In genomic region chr14:24184104-24184970, GRCh38 we compare ENCODE assay signal across 1 cellular context.
TF ChIP-seq lines count a peak whose summit lies in the region.

No MANE protein-coding gene starts in this region.

TF ChIP-seq in HepG2, 621 proteins besides CTCF, POLR2A, EP300 and RAD21 (continues in another document):
- TF ChIP-seq FOXK2 (IDR thresholded peaks at IDR 0.05), result no peak
- no peak for TF ChIP-seq MAF1 (CRISPR knock-in tag; IDR thresholded peaks at IDR 0.05; ENCODE audit: borderline replicate concordance)
- TF ChIP-seq E2F5 (CRISPR knock-in tag; conservative IDR thresholded peaks at IDR 0.05), result no peak
- no peak for TF ChIP-seq ATAD3A (CRISPR knock-in tag; IDR thresholded peaks at IDR 0.05)
- TF ChIP-seq ZNF780A (CRISPR knock-in tag; IDR thresholded peaks at IDR 0.05), result no peak
- TF ChIP-seq TBL1XR1 (IDR thresholded peaks at IDR 0.05; ENCODE audit: borderline replicate concordance, low read length, partially characterized antibody), result no peak
- TF ChIP-seq PAWR (CRISPR knock-in tag; IDR thresholded peaks at IDR 0.05; ENCODE audit: borderline replicate concordance), result no peak
- no peak for TF ChIP-seq NR2F6 (IDR thresholded peaks at IDR 0.05)
- no peak for TF ChIP-seq NR2F6 (CRISPR knock-in tag; IDR thresholded peaks at IDR 0.05)
- 0 out of 2 replicates have a peak, but pooled peaks have one; percentile 73 for TF ChIP-seq ZNF737 (CRISPR knock-in tag; IDR thresholded peaks at IDR 0.05; ENCODE audit: borderline replicate concordance)
- no peak for TF ChIP-seq ZNF362 (CRISPR knock-in tag; IDR thresholded peaks at IDR 0.05; ENCODE audit: borderline replicate concordance)
- TF ChIP-seq, protein P1, sequence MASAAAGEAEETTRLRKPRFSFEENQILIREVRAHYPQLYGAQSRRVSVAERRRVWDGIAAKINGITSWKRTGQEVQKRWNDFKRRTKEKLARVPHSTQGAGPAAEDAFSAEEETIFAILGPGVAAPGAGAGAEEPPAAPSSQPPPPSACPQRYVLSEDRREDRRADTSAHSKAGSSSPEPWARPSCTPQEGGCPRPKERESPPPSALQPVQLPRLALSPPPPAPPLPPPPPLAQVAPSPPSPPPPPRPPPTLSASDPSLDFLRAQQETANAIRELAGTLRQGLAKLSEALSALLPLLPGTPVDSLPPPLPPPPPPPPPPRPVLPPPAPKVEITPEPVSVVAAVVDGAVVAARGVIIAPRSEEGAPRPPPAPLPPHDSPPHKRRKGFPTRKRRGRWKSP (CRISPR knock-in tag; IDR thresholded peaks at IDR 0.05), result no peak
- no peak for TF ChIP-seq ZNF772 (CRISPR knock-in tag; IDR thresholded peaks at IDR 0.05)
- no peak for TF ChIP-seq ELF1 (CRISPR knock-in tag; IDR thresholded peaks at IDR 0.05)
- no peak for TF ChIP-seq SRSF1 (optimal IDR thresholded peaks at IDR 0.05; ENCODE audit: low read depth, low read length)
- TF ChIP-seq, protein P2, sequence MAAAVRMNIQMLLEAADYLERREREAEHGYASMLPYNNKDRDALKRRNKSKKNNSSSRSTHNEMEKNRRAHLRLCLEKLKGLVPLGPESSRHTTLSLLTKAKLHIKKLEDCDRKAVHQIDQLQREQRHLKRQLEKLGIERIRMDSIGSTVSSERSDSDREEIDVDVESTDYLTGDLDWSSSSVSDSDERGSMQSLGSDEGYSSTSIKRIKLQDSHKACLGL (CRISPR knock-in tag; IDR thresholded peaks at IDR 0.05), result no peak
- no peak for TF ChIP-seq ZC3H13 (CRISPR knock-in tag; IDR thresholded peaks at IDR 0.05)
- 0 out of 2 replicates have a peak, but pooled peaks have one; percentile 29 for TF ChIP-seq UBTF (CRISPR knock-in tag; IDR thresholded peaks at IDR 0.05)
- no peak for TF ChIP-seq RARG (CRISPR knock-in tag; IDR thresholded peaks at IDR 0.05; ENCODE audit: low read depth)
- TF ChIP-seq ZNF724P (CRISPR knock-in tag; IDR thresholded peaks at IDR 0.05; ENCODE audit: borderline replicate concordance), result no peak
- TF ChIP-seq, protein P3, sequence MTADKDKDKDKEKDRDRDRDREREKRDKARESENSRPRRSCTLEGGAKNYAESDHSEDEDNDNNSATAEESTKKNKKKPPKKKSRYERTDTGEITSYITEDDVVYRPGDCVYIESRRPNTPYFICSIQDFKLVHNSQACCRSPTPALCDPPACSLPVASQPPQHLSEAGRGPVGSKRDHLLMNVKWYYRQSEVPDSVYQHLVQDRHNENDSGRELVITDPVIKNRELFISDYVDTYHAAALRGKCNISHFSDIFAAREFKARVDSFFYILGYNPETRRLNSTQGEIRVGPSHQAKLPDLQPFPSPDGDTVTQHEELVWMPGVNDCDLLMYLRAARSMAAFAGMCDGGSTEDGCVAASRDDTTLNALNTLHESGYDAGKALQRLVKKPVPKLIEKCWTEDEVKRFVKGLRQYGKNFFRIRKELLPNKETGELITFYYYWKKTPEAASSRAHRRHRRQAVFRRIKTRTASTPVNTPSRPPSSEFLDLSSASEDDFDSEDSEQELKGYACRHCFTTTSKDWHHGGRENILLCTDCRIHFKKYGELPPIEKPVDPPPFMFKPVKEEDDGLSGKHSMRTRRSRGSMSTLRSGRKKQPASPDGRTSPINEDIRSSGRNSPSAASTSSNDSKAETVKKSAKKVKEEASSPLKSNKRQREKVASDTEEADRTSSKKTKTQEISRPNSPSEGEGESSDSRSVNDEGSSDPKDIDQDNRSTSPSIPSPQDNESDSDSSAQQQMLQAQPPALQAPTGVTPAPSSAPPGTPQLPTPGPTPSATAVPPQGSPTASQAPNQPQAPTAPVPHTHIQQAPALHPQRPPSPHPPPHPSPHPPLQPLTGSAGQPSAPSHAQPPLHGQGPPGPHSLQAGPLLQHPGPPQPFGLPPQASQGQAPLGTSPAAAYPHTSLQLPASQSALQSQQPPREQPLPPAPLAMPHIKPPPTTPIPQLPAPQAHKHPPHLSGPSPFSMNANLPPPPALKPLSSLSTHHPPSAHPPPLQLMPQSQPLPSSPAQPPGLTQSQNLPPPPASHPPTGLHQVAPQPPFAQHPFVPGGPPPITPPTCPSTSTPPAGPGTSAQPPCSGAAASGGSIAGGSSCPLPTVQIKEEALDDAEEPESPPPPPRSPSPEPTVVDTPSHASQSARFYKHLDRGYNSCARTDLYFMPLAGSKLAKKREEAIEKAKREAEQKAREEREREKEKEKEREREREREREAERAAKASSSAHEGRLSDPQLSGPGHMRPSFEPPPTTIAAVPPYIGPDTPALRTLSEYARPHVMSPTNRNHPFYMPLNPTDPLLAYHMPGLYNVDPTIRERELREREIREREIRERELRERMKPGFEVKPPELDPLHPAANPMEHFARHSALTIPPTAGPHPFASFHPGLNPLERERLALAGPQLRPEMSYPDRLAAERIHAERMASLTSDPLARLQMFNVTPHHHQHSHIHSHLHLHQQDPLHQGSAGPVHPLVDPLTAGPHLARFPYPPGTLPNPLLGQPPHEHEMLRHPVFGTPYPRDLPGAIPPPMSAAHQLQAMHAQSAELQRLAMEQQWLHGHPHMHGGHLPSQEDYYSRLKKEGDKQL (CRISPR knock-in tag; IDR thresholded peaks at IDR 0.05; ENCODE audit: low read depth), result no peak
- no peak for TF ChIP-seq SNAI1 (CRISPR knock-in tag; IDR thresholded peaks at IDR 0.05; ENCODE audit: borderline replicate concordance)
- TF ChIP-seq, protein P4, sequence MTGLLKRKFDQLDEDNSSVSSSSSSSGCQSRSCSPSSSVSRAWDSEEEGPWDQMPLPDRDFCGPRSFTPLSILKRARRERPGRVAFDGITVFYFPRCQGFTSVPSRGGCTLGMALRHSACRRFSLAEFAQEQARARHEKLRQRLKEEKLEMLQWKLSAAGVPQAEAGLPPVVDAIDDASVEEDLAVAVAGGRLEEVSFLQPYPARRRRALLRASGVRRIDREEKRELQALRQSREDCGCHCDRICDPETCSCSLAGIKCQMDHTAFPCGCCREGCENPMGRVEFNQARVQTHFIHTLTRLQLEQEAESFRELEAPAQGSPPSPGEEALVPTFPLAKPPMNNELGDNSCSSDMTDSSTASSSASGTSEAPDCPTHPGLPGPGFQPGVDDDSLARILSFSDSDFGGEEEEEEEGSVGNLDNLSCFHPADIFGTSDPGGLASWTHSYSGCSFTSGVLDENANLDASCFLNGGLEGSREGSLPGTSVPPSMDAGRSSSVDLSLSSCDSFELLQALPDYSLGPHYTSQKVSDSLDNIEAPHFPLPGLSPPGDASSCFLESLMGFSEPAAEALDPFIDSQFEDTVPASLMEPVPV (CRISPR knock-in tag; IDR thresholded peaks at IDR 0.05), result no peak
- 0 out of 2 replicates have a peak, but pooled peaks have one; percentile 7 for TF ChIP-seq ZNF768 (CRISPR knock-in tag; IDR thresholded peaks at IDR 0.05)
- TF ChIP-seq RFX5 (IDR thresholded peaks at IDR 0.05; ENCODE audit: low read depth, low read length), result no peak
- no peak for TF ChIP-seq ZNF343 (CRISPR knock-in tag; IDR thresholded peaks at IDR 0.05)
- no peak for TF ChIP-seq PCBP2 (optimal IDR thresholded peaks at IDR 0.05; ENCODE audit: low read depth, low read length, poor library complexity, severe bottlenecking)
- no peak for TF ChIP-seq FLYWCH1 (CRISPR knock-in tag; IDR thresholded peaks at IDR 0.05)
- no peak for TF ChIP-seq IKZF1 (IDR thresholded peaks at IDR 0.05)
- TF ChIP-seq CREB1 (IDR thresholded peaks at IDR 0.05), result no peak
- TF ChIP-seq CREB1 (CRISPR knock-in tag; IDR thresholded peaks at IDR 0.05), result no peak
- peak; percentile 22 for TF ChIP-seq ZNF883 (CRISPR knock-in tag; IDR thresholded peaks at IDR 0.05; ENCODE audit: not compliant biosample characterization)
- no peak for TF ChIP-seq TARDBP (CRISPR knock-in tag; IDR thresholded peaks at IDR 0.05)
- TF ChIP-seq RBFOX2 (IDR thresholded peaks at IDR 0.05; ENCODE audit: low read depth, low read length), result peak; percentile 39; the same call in 1 of the 2 replicates
- TF ChIP-seq, protein P5, sequence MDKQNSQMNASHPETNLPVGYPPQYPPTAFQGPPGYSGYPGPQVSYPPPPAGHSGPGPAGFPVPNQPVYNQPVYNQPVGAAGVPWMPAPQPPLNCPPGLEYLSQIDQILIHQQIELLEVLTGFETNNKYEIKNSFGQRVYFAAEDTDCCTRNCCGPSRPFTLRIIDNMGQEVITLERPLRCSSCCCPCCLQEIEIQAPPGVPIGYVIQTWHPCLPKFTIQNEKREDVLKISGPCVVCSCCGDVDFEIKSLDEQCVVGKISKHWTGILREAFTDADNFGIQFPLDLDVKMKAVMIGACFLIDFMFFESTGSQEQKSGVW (CRISPR knock-in tag; IDR thresholded peaks at IDR 0.05; ENCODE audit: borderline replicate concordance), result no peak
- no peak for TF ChIP-seq ZSCAN9 (CRISPR knock-in tag; IDR thresholded peaks at IDR 0.05; ENCODE audit: borderline replicate concordance)
- no peak for TF ChIP-seq ZNF441 (CRISPR knock-in tag; IDR thresholded peaks at IDR 0.05; ENCODE audit: borderline replicate concordance)
- TF ChIP-seq GMEB2 (CRISPR knock-in tag; IDR thresholded peaks at IDR 0.05; ENCODE audit: low read depth), result no peak
- TF ChIP-seq SMAD1 (CRISPR knock-in tag; IDR thresholded peaks at IDR 0.05; ENCODE audit: borderline replicate concordance, low read depth), result no peak
- peak; percentile 66 for TF ChIP-seq AGO2 (optimal IDR thresholded peaks at IDR 0.05; ENCODE audit: low read depth, low read length)
- TF ChIP-seq, protein P6, sequence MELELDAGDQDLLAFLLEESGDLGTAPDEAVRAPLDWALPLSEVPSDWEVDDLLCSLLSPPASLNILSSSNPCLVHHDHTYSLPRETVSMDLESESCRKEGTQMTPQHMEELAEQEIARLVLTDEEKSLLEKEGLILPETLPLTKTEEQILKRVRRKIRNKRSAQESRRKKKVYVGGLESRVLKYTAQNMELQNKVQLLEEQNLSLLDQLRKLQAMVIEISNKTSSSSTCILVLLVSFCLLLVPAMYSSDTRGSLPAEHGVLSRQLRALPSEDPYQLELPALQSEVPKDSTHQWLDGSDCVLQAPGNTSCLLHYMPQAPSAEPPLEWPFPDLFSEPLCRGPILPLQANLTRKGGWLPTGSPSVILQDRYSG (CRISPR knock-in tag; IDR thresholded peaks at IDR 0.05), result no peak
- TF ChIP-seq RFXANK (CRISPR knock-in tag; IDR thresholded peaks at IDR 0.05), result no peak
- TF ChIP-seq ZBTB46 (CRISPR knock-in tag; IDR thresholded peaks at IDR 0.05; ENCODE audit: borderline replicate concordance), result no peak
- TF ChIP-seq SMAD3 (CRISPR knock-in tag; IDR thresholded peaks at IDR 0.05), result no peak
- TF ChIP-seq, protein P7, sequence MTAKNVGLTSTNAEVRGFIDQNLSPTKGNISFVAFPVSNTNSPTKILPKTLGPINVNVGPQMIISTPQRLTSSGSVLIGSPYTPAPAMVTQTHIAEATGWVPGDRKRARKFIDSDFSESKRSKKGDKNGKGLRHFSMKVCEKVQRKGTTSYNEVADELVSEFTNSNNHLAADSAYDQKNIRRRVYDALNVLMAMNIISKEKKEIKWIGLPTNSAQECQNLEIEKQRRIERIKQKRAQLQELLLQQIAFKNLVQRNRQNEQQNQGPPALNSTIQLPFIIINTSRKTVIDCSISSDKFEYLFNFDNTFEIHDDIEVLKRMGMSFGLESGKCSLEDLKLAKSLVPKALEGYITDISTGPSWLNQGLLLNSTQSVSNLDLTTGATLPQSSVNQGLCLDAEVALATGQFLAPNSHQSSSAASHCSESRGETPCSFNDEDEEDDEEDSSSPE (CRISPR knock-in tag; IDR thresholded peaks at IDR 0.05), result no peak
- no peak for TF ChIP-seq MAFF (IDR thresholded peaks at IDR 0.05; ENCODE audit: low read depth, low read length)
- TF ChIP-seq ZNF761 (CRISPR knock-in tag; conservative IDR thresholded peaks at IDR 0.05), result no peak
